ENCODE assay signal across 8 cellular contexts in the genomic region with DNA sequence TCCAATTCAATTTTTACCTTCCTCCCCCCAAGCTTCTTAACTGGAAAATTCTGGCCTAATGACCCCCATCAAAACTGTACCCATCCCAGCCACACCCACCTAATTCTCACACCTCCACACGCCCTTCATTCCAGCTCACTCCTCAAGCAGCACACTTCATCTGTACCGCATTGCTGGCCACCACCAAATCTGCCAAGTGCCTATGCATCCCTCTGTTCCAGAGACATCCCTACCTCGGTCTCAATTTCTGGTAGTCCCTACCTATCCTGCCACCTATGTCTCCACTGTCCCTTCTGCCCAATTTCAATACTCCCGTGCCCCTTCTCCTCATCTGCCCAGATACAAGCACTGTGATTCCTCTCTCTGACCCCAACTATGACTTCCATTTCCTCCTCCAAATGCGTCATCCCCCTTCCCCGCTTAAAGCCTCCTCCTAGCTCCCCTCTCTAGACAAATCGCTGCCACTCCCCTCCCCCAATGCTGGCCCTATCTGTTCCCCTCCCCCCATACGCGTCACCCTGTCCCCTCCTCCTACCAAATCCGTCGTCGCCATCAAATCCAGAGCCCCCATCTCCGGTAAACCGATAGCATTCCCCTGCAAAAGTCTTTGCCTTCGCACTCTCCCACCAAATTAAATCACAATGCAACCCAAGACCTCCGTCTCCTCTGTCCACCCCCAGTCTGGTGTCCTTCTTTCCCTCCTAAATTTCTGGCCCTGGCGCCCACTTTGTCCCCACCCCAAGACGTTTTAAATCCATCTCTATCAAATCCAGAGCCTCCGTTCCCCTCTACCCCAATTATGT. TPM values are rescaled to one million over a fixed set of nuclear protein-coding genes. Genes with fewer than 3 reads are reported as not detected.
DNase-seq lines count a peak whose midpoint lies in the region; ATAC-seq, FAIRE-seq and TF ChIP-seq lines count a peak whose summit lies in the region.

No MANE protein-coding gene starts in this region.

- TF ChIP-seq POLR2A in H54 (IDR thresholded peaks at IDR 0.05; ENCODE audit: low read depth, low read length), result no peak

- H3K9me3 ChIP-seq in right cardiac atrium (ENCODE audit: control insufficient read depth, low read length) (no peaks in the 10 kb centered on the region), skeletal muscle satellite cell (replicated peaks; ENCODE audit: low read length) (no peaks in the 10 kb centered on the region)

- no peaks in the 10 kb centered on the region for H3K27me3 Mint-ChIP-seq in chondrocyte (ENCODE audit: low read depth)

- WGBS in right cardiac atrium, result 4% methylated on average over 19 of the region's 19 CpGs

- peaks cover 38% of the 10 kb centered on the region for H3K4me1 Mint-ChIP-seq in chondrocyte (ENCODE audit: low read depth)

- no peak for FAIRE-seq in H54 (lab: Jason Lieb, UNC)

- H3K4me3 ChIP-seq in right cardiac atrium (ENCODE audit: low read length) (peak overlapping the region; percentile 88), skeletal muscle satellite cell (ENCODE audit: low read length) (peak overlapping the region; percentile 98)

- peak; percentile 60 for DNase-seq in H54 (ENCODE audit: insufficient read length, low spot score)
- peak; percentile 68 for DNase-seq in OCI-M1 (lab: John Stamatoyannopoulos, UW)
- peak in 1 of 2 donors; percentile 63 for DNase-seq in activated naive CD4-positive, alpha-beta T cell treated with anti-CD3 and anti-CD28 coated beads, Interleukin-2, amount 50 U/mL, for 72 hours (ENCODE audit: low spot score in 2 of 2)
- DNase-seq in right cardiac atrium, result peak; percentile 74 to 84 (median 79)
- no peak for DNase-seq in foreskin melanocyte
- no peak for DNase-seq in chondrocyte (ENCODE audit: low spot score)

- peak overlapping the region; percentile 99 for H3K9ac ChIP-seq in skeletal muscle satellite cell (ENCODE audit: low read depth, low read length)

- peak overlapping the region; percentile 95 for H3K4me2 ChIP-seq in skeletal muscle satellite cell (ENCODE audit: low read length)

- no peak for TF ChIP-seq CTCF in chondrocyte (IDR thresholded peaks at IDR 0.05)

- no peak overlapping the region for H3K27ac Mint-ChIP-seq in activated naive CD4-positive, alpha-beta T cell treated with anti-CD3 and anti-CD28 coated beads, Interleukin-2, amount 50 U/mL, for 72 hours
- H3K27ac Mint-ChIP-seq in chondrocyte (ENCODE audit: unreplicated experiment), result no peak overlapping the region

- ATAC-seq in activated naive CD4-positive, alpha-beta T cell treated with anti-CD3 and anti-CD28 coated beads, Interleukin-2, amount 50 U/mL, for 72 hours, result peak; percentile 25 to 39
- ATAC-seq in right cardiac atrium (peak in 1 of 2 donors; percentile 52), HG03565 (IDR thresholded peaks at IDR 0.05; ENCODE audit: unreplicated experiment) (no peak)

- H3K9me3 Mint-ChIP-seq in activated naive CD4-positive, alpha-beta T cell treated with anti-CD3 and anti-CD28 coated beads, Interleukin-2, amount 50 U/mL, for 72 hours, result no peaks in the 10 kb centered on the region
- H3K9me3 Mint-ChIP-seq in chondrocyte (ENCODE audit: low read depth), result no peaks in the 10 kb centered on the region

- intact Hi-C loops in right cardiac atrium (cut with DNase I), result loop anchor here in 3 of 4 donors (5.0 to 10.0 kb wide), 2 partner anchors 97 to 220 kb away; a partner anchor contains a TSS

- H3K27me3 ChIP-seq in right cardiac atrium (ENCODE audit: control insufficient read depth, insufficient read depth) (no peaks in the 10 kb centered on the region), skeletal muscle satellite cell (ENCODE audit: control insufficient read depth, insufficient read depth, low read length) (peaks cover 4% of the 10 kb centered on the region)

- H3K36me3 Mint-ChIP-seq in activated naive CD4-positive, alpha-beta T cell treated with anti-CD3 and anti-CD28 coated beads, Interleukin-2, amount 50 U/mL, for 72 hours, result peaks cover 7 to 12% of the 10 kb centered on the region in 2 donors
- H3K36me3 Mint-ChIP-seq in chondrocyte (ENCODE audit: low read depth), result no peaks in the 10 kb centered on the region

- H3K27ac ChIP-seq in right cardiac atrium (ENCODE audit: low read length), result peak overlapping the region; percentile 83

- peaks cover 12% of the 10 kb centered on the region for H3K36me3 ChIP-seq in skeletal muscle satellite cell (ENCODE audit: insufficient read depth, low read length)

- no peak overlapping the region for H3K4me3 Mint-ChIP-seq in chondrocyte (ENCODE audit: unreplicated experiment)

- H3K4me1 ChIP-seq in right cardiac atrium (ENCODE audit: control insufficient read depth, insufficient read depth, low read length) (peaks cover 20% of the 10 kb centered on the region), skeletal muscle satellite cell (ENCODE audit: control insufficient read depth, insufficient read depth, low read length) (peaks cover 39% of the 10 kb centered on the region)

RNA-seq across cellular contexts. Expression of a gene that starts 1.2 kb away (rescaled TPM):
- total RNA-seq in activated naive CD4-positive, alpha-beta T cell treated with anti-CD3 and anti-CD28 coated beads, Interleukin-2, amount 50 U/mL, for 72 hours, result 100 to 1,000 TPM; 129 to 139 TPM
- total RNA-seq in right cardiac atrium (100 to 1,000 TPM; 217 to 249 (median 227) TPM), chondrocyte (188 to 208 TPM (median 190 TPM) in 3 replicates)
- polyA plus RNA-seq in right cardiac atrium, result 198 TPM
- 161 and 181 TPM in 2 replicates for total RNA-seq in skeletal muscle satellite cell (2012; rRNA removed)

RNA-seq across cellular contexts. Expression of a gene that starts 20.7 kb away (rescaled TPM):
- total RNA-seq in activated naive CD4-positive, alpha-beta T cell treated with anti-CD3 and anti-CD28 coated beads, Interleukin-2, amount 50 U/mL, for 72 hours, result 1 to 10 TPM; 1.3 to 2.4 TPM
- total RNA-seq in right cardiac atrium (10 to 100 TPM in 2 of 4 donors, 1 to 10 TPM in 2; 6.4 to 14.0 (median 10.7) TPM), chondrocyte (not detected in 3 replicates)
- 5.1 TPM for polyA plus RNA-seq in right cardiac atrium
- total RNA-seq in skeletal muscle satellite cell (2012; rRNA removed), result not detected in 2 replicates

RNA-seq across cellular contexts. Expression of a gene that starts 30.2 kb away (rescaled TPM):
- total RNA-seq in activated naive CD4-positive, alpha-beta T cell treated with anti-CD3 and anti-CD28 coated beads, Interleukin-2, amount 50 U/mL, for 72 hours, result 1 to 10 TPM in 1 of 2 donors, under 1 TPM in 1; 0.30 to 1.7 TPM
- total RNA-seq in right cardiac atrium, result 100 to 1,000 TPM in 1 of 4 donors, 10 to 100 TPM in 3; 35.0 to 125 (median 45.1) TPM
- polyA plus RNA-seq in right cardiac atrium, result 69.5 TPM
- total RNA-seq in skeletal muscle satellite cell (2012; rRNA removed), result not detected in 2 replicates
- 0.15 TPM in 1 of 3 replicates, not detected in the others for total RNA-seq in chondrocyte

Comparison
In these comparisons a context has a peak if more than half of its experiments do, and no peak if none do; other contexts are left out.
1. DNase-seq: peak in H54 (single experiment), OCI-M1 (single experiment) and right cardiac atrium (3 of 3); none in foreskin melanocyte (single experiment) and chondrocyte (single experiment).
2. RNA of a gene that starts 30.2 kb away (total RNA-seq): 35.0 to 125 TPM in right cardiac atrium; 0.30 to 1.7 TPM in activated naive CD4-positive, alpha-beta T cell treated with anti-CD3 and anti-CD28 coated beads, Interleukin-2, amount 50 U/mL, for 72 hours and 0.15 TPM in chondrocyte; every median in the first group is over 10 times any median in the second.